29 cellular contexts compared by ENCODE assay signal in genomic region chr9:136765041-136765440, GRCh38. TPM values are rescaled to one million over a fixed set of nuclear protein-coding genes. Genes with fewer than 3 reads are reported as not detected.
DNase-seq lines count a peak whose midpoint lies in the region; ATAC-seq and TF ChIP-seq lines count a peak whose summit lies in the region.
"Had no signal": no experiment of that assay in that cellular context is flagged by ENCODE, and none has a peak within 500 bp of the region (broad histone marks: within the 10 kb centered on the region; RNA-seq: fewer than 3 reads in every experiment).

No MANE protein-coding gene starts in this region.

- H2BK12ac ChIP-seq in neuronal stem cell (ENCODE audit: low read length) = peak overlapping the region; percentile 41

- H4K8ac ChIP-seq in neuronal stem cell (ENCODE audit: low read depth, low read length) = no peak overlapping the region

- H2AFZ ChIP-seq in neuronal stem cell (ENCODE audit: low read length) = no peak overlapping the region

- H3K36me3 ChIP-seq in RWPE2 (ENCODE audit: low read depth) = no peaks in the 10 kb centered on the region
- H3K36me3 ChIP-seq in left ventricle myocardium inferior = no peaks in the 10 kb centered on the region
- no peaks in the 10 kb centered on the region for H3K36me3 ChIP-seq in neuronal stem cell (replicated peaks in 1 of 2; ENCODE audit: control insufficient read depth in 2 of 2, insufficient read depth in 2 of 2, low read length in 2 of 2)
- H3K36me3 ChIP-seq: esophagus squamous epithelium, gastrocnemius medialis, uterus had no signal

- peak overlapping the region; percentile 10 for H3K4ac ChIP-seq in neuronal stem cell (ENCODE audit: low read length)

- H3K4me3 ChIP-seq in RWPE2 (ENCODE audit: severe bottlenecking) (no peak overlapping the region), left ventricle myocardium inferior (no peak overlapping the region), neuronal stem cell (ENCODE audit: low read length in 2 of 2) (no peak overlapping the region)
- H3K4me3 ChIP-seq: body of pancreas, esophagus squamous epithelium, gastrocnemius medialis, SK-N-MC, uterus had no signal

- no peak overlapping the region for H3K23ac ChIP-seq in neuronal stem cell (ENCODE audit: low read depth, low read length, poor library complexity)

- no peaks in the 10 kb centered on the region for H3K79me1 ChIP-seq in neuronal stem cell (ENCODE audit: low read depth, low read length)

- ATAC-seq in RWPE2 (ENCODE audit: low read depth) (no peak), GM19452 (IDR thresholded peaks at IDR 0.05; ENCODE audit: unreplicated experiment) (no peak)
- ATAC-seq: body of pancreas; naive thymus-derived CD8-positive, alpha-beta T cell; sciatic nerve had no signal

- peak; percentile 11 for DNase-seq in GM20000 (ENCODE audit: low spot score)
- peak; percentile 46 for DNase-seq in RWPE2 (ENCODE audit: low spot score)
- DNase-seq in left ventricle myocardium inferior = no peak
- DNase-seq in neuronal stem cell (ENCODE audit: low spot score) = no peak
- DNase-seq in NCI-H128 (lab: John Stamatoyannopoulos, UW; ENCODE audit: unreplicated experiment) = no peak
- no peak for DNase-seq in GDM1 (lab: John Stamatoyannopoulos, UW)
- DNase-seq in hippocampal formation (lab: John Stamatoyannopoulos, UW) = no peak
- DNase-seq: activated CD4-positive, alpha-beta T cell treated with anti-CD3 and anti-CD28 coated beads, Interleukin-2, amount 10 ng/mL, durations not matched to agents 7 days and 5 days; body of pancreas; CD4-positive, alpha-beta T cell; effector memory CD4-positive, alpha-beta T cell; esophagus squamous epithelium; mesendoderm; NCI-H1048; NCI-H2081 treated with DMSO at 0.1 percent for 48 hours; NCI-H446 treated with DMSO at 0.1 percent for 48 hours; NK-92 treated with Interleukin-12 subunit alpha and Interleukin-12 subunit beta, amount 100 ng/mL, for 24 hours; substantia nigra; T-helper 2 cell; uterus had no signal

- peak overlapping the region; percentile 75 for H2BK5ac ChIP-seq in neuronal stem cell (ENCODE audit: low read length)

- no peak overlapping the region for H3K4me2 ChIP-seq in neuronal stem cell (ENCODE audit: insufficient read depth, low read length, poor library complexity, severe bottlenecking)

- H4K91ac ChIP-seq in neuronal stem cell (ENCODE audit: low read depth, low read length, poor library complexity) = no peak overlapping the region

- H3K9me3 ChIP-seq in RWPE2 (ENCODE audit: severe bottlenecking) (no peaks in the 10 kb centered on the region), left ventricle myocardium inferior (replicated peaks) (no peaks in the 10 kb centered on the region), neuronal stem cell (replicated peaks in 1 of 2; ENCODE audit: control insufficient read depth in 2 of 2, insufficient read depth in 1 of 2, low read depth in 1 of 2, low read length in 2 of 2) (no peaks in the 10 kb centered on the region)
- H3K9me3 ChIP-seq: body of pancreas, esophagus squamous epithelium, gastrocnemius medialis, uterus had no signal

- TF ChIP-seq CTCF in GM20000 (IDR thresholded peaks at IDR 0.05; ENCODE audit: extremely low read depth, missing control alignments) (no peak), RWPE2 (IDR thresholded peaks at IDR 0.05; ENCODE audit: poor library complexity, severe bottlenecking) (no peak), left ventricle myocardium inferior (IDR thresholded peaks at IDR 0.05; ENCODE audit: borderline replicate concordance) (no peak)

- H3K18ac ChIP-seq in neuronal stem cell (ENCODE audit: low read length) = peak overlapping the region; percentile 84

- peak overlapping the region; percentile 99 for H2AK5ac ChIP-seq in neuronal stem cell (ENCODE audit: low read depth, low read length)

- H3K27me3 ChIP-seq in RWPE2 (ENCODE audit: insufficient read depth, poor library complexity, severe bottlenecking) (peaks cover 5% of the 10 kb centered on the region), left ventricle myocardium inferior (ENCODE audit: low read depth) (peaks cover 41% of the 10 kb centered on the region), neuronal stem cell (ENCODE audit: control insufficient read depth in 3 of 3, insufficient read depth in 3 of 3, low read depth in 1 of 3, low read length in 3 of 3) (peaks cover 0 to 9% (median 2%) of the 10 kb centered on the region in 3 experiments)
- H3K27me3 ChIP-seq: body of pancreas, uterus had no signal

- H3K9ac ChIP-seq in neuronal stem cell (ENCODE audit: low read depth, low read length, poor library complexity) = peak overlapping the region; percentile 50

- H3K14ac ChIP-seq in neuronal stem cell (ENCODE audit: low read length) = no peak overlapping the region

- H3K4me1 ChIP-seq in RWPE2 (ENCODE audit: insufficient read depth, poor library complexity, severe bottlenecking) (no peaks in the 10 kb centered on the region), left ventricle myocardium inferior (peaks cover 41% of the 10 kb centered on the region), neuronal stem cell (ENCODE audit: control insufficient read depth in 2 of 2, insufficient read depth in 1 of 2, low read depth in 1 of 2, low read length in 2 of 2) (peaks cover 9 to 13% of the 10 kb centered on the region in 2 donors)
- H3K4me1 ChIP-seq: body of pancreas, uterus had no signal

- intact Hi-C loops in left ventricle myocardium inferior (cut with micrococcal nuclease) = no loop called here

- H2BK120ac ChIP-seq in neuronal stem cell (ENCODE audit: low read depth, low read length) = peak overlapping the region; percentile 87

- H3K27ac ChIP-seq in RWPE2 (ENCODE audit: poor library complexity, severe bottlenecking) (no peak overlapping the region), left ventricle myocardium inferior (replicated peaks) (peak overlapping the region; percentile 63), neuronal stem cell (replicated peaks; ENCODE audit: low read length) (no peak overlapping the region)
- H3K27ac ChIP-seq: body of pancreas, esophagus squamous epithelium, gastrocnemius medialis, SK-N-MC, uterus had no signal

- no CpG with 5 or more reads among the region's 14 CpGs for WGBS in neuronal stem cell (ENCODE audit: extremely low coverage in 2 of 2, insufficient read length in 2 of 2, insufficient replicate concordance in 1 of 2), 2 donors

- H2BK15ac ChIP-seq in neuronal stem cell (ENCODE audit: low read length) = no peak overlapping the region

RNA-seq across cellular contexts. Expression of gene LCN15, which starts 0.7 kb away (rescaled TPM):
- 0.41 TPM for total RNA-seq in left ventricle myocardium inferior
- 0.03 TPM for polyA plus RNA-seq in neuronal stem cell (2013, experiment 1 of 2)
- polyA plus RNA-seq in neuronal stem cell (2013, experiment 2 of 2) = 0.08 TPM
- total RNA-seq: activated CD4-positive, alpha-beta T cell treated with anti-CD3 and anti-CD28 coated beads, Interleukin-2, amount 10 ng/mL, durations not matched to agents 7 days and 5 days; activated T-helper 17 cell treated with anti-CD3 and anti-CD28 coated beads, Interleukin-2, amount 50 U/mL, for 72 hours; body of pancreas; CD4-positive, alpha-beta T cell; esophagus squamous epithelium; gastrocnemius medialis; kidney epithelial cell; LHCN-M2; naive thymus-derived CD8-positive, alpha-beta T cell; osteocyte; sciatic nerve; uterus had no signal
- polyA plus RNA-seq: naive thymus-derived CD8-positive, alpha-beta T cell had no signal

RNA-seq across cellular contexts. Expression of gene LCN8, which starts 7.0 kb away (rescaled TPM):
- not detected for total RNA-seq in left ventricle myocardium inferior
- not detected for polyA plus RNA-seq in neuronal stem cell (2013, experiment 1 of 2)
- polyA plus RNA-seq in neuronal stem cell (2013, experiment 2 of 2) = not detected
- total RNA-seq: activated CD4-positive, alpha-beta T cell treated with anti-CD3 and anti-CD28 coated beads, Interleukin-2, amount 10 ng/mL, durations not matched to agents 7 days and 5 days; activated T-helper 17 cell treated with anti-CD3 and anti-CD28 coated beads, Interleukin-2, amount 50 U/mL, for 72 hours; body of pancreas; CD4-positive, alpha-beta T cell; esophagus squamous epithelium; gastrocnemius medialis; kidney epithelial cell; LHCN-M2; osteocyte; sciatic nerve had no signal
- polyA plus RNA-seq: naive thymus-derived CD8-positive, alpha-beta T cell had no signal

RNA-seq across cellular contexts. Expression of gene LCN6, which starts 16.7 kb away (rescaled TPM):
- 14.6 TPM for total RNA-seq in left ventricle myocardium inferior
- polyA plus RNA-seq in neuronal stem cell (2013, experiment 1 of 2) = not detected
- not detected for polyA plus RNA-seq in neuronal stem cell (2013, experiment 2 of 2)
- total RNA-seq: activated CD4-positive, alpha-beta T cell treated with anti-CD3 and anti-CD28 coated beads, Interleukin-2, amount 10 ng/mL, durations not matched to agents 7 days and 5 days; activated T-helper 17 cell treated with anti-CD3 and anti-CD28 coated beads, Interleukin-2, amount 50 U/mL, for 72 hours; body of pancreas; CD4-positive, alpha-beta T cell; kidney epithelial cell; LHCN-M2; naive thymus-derived CD8-positive, alpha-beta T cell; osteocyte had no signal
- polyA plus RNA-seq: naive thymus-derived CD8-positive, alpha-beta T cell had no signal

RNA-seq across cellular contexts. Expression of gene LCN10, which starts 22.3 kb away (rescaled TPM):
- 9.6 TPM for total RNA-seq in left ventricle myocardium inferior
- 0.10 TPM for polyA plus RNA-seq in neuronal stem cell (2013, experiment 1 of 2)
- 0.12 TPM for polyA plus RNA-seq in neuronal stem cell (2013, experiment 2 of 2)
- total RNA-seq: activated CD4-positive, alpha-beta T cell treated with anti-CD3 and anti-CD28 coated beads, Interleukin-2, amount 10 ng/mL, durations not matched to agents 7 days and 5 days; CD4-positive, alpha-beta T cell; kidney epithelial cell; LHCN-M2; osteocyte had no signal

RNA-seq across cellular contexts. Expression of gene TMEM141, which starts 26.1 kb away (rescaled TPM):
- 71.4 TPM for total RNA-seq in left ventricle myocardium inferior
- polyA plus RNA-seq in neuronal stem cell (2013, experiment 1 of 2) = 30.7 TPM
- 29.9 TPM for polyA plus RNA-seq in neuronal stem cell (2013, experiment 2 of 2)

Comparison
In these comparisons a context has a peak if more than half of its experiments do, and no peak if none do; other contexts are left out.
1. DNase-seq: peak in GM20000 (single experiment) and RWPE2 (single experiment); none in left ventricle myocardium inferior (single experiment), neuronal stem cell (single experiment), NCI-H128 (single experiment), GDM1 (single experiment) and hippocampal formation (0 of 2).